ENCODE assay signal across 1 cellular context in the genomic region with DNA sequence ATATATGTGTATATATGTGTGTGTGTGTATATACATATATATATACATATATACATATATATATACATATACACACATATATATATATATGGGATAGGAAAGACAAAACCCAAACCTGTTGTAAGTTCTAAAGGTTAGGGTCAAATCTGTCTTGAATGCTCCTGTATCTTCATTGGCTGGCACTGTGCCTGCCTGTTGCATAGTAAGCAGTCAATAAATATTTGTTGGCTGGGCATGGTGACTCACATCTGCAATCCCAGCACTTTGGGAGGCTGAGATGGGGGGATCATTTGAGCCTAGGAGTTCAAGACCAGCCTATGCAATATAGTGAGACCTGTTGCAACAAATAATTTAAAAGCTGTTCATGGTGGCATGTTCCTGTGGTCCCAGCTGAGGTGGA.
TF ChIP-seq lines count a peak whose summit lies in the region.

No MANE protein-coding gene starts in this region.

TF ChIP-seq in HepG2, 621 proteins besides CTCF, POLR2A, EP300 and RAD21 (continued from another document):
- TF ChIP-seq SIX1 (CRISPR knock-in tag; IDR thresholded peaks at IDR 0.05; ENCODE audit: borderline replicate concordance) (no peak), SOX6 (IDR thresholded peaks at IDR 0.05) (no peak), SOX6 (CRISPR knock-in tag; IDR thresholded peaks at IDR 0.05) (peak; percentile 17; the same call in 1 of the 2 replicates), NFRKB (IDR thresholded peaks at IDR 0.05) (no peak), E2F5 (CRISPR knock-in tag; conservative IDR thresholded peaks at IDR 0.05) (no peak), NFIC (IDR thresholded peaks at IDR 0.05; ENCODE audit: low read length) (no peak), NR2C2 (CRISPR knock-in tag; IDR thresholded peaks at IDR 0.05; ENCODE audit: borderline replicate concordance) (no peak), ZNF33B (CRISPR knock-in tag; IDR thresholded peaks at IDR 0.05) (no peak), HCFC1 (IDR thresholded peaks at IDR 0.05; ENCODE audit: low read depth, low read length) (no peak), CAMTA2 (CRISPR knock-in tag; IDR thresholded peaks at IDR 0.05; ENCODE audit: borderline replicate concordance) (no peak), PHF5A (CRISPR knock-in tag; IDR thresholded peaks at IDR 0.05; ENCODE audit: low read depth, unreplicated experiment) (no peak), FOSL2 (CRISPR knock-in tag; IDR thresholded peaks at IDR 0.05) (peak; percentile 88), ZFP91 (CRISPR knock-in tag; IDR thresholded peaks at IDR 0.05; ENCODE audit: borderline replicate concordance) (no peak), ZNF546 (CRISPR knock-in tag; conservative IDR thresholded peaks at IDR 0.05) (no peak), CEBPG (CRISPR knock-in tag; IDR thresholded peaks at IDR 0.05) (0 out of 2 replicates have a peak, but pooled peaks have one; percentile 3), PCBP1 (IDR thresholded peaks at IDR 0.05; ENCODE audit: borderline replicate concordance, low read depth, low read length) (no peak), KDM3A (CRISPR knock-in tag; IDR thresholded peaks at IDR 0.05; ENCODE audit: low read depth) (no peak), KLF15 (CRISPR knock-in tag; IDR thresholded peaks at IDR 0.05; ENCODE audit: borderline replicate concordance) (no peak), YEATS2 (CRISPR knock-in tag; IDR thresholded peaks at IDR 0.05; ENCODE audit: borderline replicate concordance) (no peak), FOXP1 (IDR thresholded peaks at IDR 0.05) (no peak), FOXP1 (CRISPR knock-in tag; IDR thresholded peaks at IDR 0.05) (peak; percentile 61), TEAD2 (CRISPR knock-in tag; IDR thresholded peaks at IDR 0.05) (no peak), ZNF75D (CRISPR knock-in tag; IDR thresholded peaks at IDR 0.05; ENCODE audit: borderline replicate concordance) (no peak), NR2F6 (IDR thresholded peaks at IDR 0.05) (no peak), NR2F6 (CRISPR knock-in tag; IDR thresholded peaks at IDR 0.05) (no peak), ZNF460 (CRISPR knock-in tag; IDR thresholded peaks at IDR 0.05; ENCODE audit: borderline replicate concordance) (no peak), NR2F1 (CRISPR knock-in tag; IDR thresholded peaks at IDR 0.05) (no peak), ZBTB20 (CRISPR knock-in tag; IDR thresholded peaks at IDR 0.05; ENCODE audit: borderline replicate concordance, low read depth) (no peak), NCOA5 (CRISPR knock-in tag; IDR thresholded peaks at IDR 0.05) (no peak), ZFY (CRISPR knock-in tag; IDR thresholded peaks at IDR 0.05) (no peak), MAFK (conservative IDR thresholded peaks at IDR 0.05 in 1 of 2, IDR thresholded peaks at IDR 0.05 in 1 of 2; ENCODE audit: low read length in 2 of 2) (peak; percentile 2 to 20; a peak in 1 of 4 replicates), HNRNPUL1 (IDR thresholded peaks at IDR 0.05; ENCODE audit: low read depth, low read length) (no peak)
- TF ChIP-seq, protein P1, sequence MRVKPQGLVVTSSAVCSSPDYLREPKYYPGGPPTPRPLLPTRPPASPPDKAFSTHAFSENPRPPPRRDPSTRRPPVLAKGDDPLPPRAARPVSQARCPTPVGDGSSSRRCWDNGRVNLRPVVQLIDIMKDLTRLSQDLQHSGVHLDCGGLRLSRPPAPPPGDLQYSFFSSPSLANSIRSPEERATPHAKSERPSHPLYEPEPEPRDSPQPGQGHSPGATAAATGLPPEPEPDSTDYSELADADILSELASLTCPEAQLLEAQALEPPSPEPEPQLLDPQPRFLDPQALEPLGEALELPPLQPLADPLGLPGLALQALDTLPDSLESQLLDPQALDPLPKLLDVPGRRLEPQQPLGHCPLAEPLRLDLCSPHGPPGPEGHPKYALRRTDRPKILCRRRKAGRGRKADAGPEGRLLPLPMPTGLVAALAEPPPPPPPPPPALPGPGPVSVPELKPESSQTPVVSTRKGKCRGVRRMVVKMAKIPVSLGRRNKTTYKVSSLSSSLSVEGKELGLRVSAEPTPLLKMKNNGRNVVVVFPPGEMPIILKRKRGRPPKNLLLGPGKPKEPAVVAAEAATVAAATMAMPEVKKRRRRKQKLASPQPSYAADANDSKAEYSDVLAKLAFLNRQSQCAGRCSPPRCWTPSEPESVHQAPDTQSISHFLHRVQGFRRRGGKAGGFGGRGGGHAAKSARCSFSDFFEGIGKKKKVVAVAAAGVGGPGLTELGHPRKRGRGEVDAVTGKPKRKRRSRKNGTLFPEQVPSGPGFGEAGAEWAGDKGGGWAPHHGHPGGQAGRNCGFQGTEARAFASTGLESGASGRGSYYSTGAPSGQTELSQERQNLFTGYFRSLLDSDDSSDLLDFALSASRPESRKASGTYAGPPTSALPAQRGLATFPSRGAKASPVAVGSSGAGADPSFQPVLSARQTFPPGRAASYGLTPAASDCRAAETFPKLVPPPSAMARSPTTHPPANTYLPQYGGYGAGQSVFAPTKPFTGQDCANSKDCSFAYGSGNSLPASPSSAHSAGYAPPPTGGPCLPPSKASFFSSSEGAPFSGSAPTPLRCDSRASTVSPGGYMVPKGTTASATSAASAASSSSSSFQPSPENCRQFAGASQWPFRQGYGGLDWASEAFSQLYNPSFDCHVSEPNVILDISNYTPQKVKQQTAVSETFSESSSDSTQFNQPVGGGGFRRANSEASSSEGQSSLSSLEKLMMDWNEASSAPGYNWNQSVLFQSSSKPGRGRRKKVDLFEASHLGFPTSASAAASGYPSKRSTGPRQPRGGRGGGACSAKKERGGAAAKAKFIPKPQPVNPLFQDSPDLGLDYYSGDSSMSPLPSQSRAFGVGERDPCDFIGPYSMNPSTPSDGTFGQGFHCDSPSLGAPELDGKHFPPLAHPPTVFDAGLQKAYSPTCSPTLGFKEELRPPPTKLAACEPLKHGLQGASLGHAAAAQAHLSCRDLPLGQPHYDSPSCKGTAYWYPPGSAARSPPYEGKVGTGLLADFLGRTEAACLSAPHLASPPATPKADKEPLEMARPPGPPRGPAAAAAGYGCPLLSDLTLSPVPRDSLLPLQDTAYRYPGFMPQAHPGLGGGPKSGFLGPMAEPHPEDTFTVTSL (CRISPR knock-in tag; IDR thresholded peaks at IDR 0.05; ENCODE audit: borderline replicate concordance) = 0 out of 2 replicates have a peak, but pooled peaks have one; percentile 28
- TF ChIP-seq, protein P2, sequence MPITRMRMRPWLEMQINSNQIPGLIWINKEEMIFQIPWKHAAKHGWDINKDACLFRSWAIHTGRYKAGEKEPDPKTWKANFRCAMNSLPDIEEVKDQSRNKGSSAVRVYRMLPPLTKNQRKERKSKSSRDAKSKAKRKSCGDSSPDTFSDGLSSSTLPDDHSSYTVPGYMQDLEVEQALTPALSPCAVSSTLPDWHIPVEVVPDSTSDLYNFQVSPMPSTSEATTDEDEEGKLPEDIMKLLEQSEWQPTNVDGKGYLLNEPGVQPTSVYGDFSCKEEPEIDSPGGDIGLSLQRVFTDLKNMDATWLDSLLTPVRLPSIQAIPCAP (CRISPR knock-in tag; IDR thresholded peaks at IDR 0.05; ENCODE audit: low read depth) = no peak
- TF ChIP-seq, protein P3, sequence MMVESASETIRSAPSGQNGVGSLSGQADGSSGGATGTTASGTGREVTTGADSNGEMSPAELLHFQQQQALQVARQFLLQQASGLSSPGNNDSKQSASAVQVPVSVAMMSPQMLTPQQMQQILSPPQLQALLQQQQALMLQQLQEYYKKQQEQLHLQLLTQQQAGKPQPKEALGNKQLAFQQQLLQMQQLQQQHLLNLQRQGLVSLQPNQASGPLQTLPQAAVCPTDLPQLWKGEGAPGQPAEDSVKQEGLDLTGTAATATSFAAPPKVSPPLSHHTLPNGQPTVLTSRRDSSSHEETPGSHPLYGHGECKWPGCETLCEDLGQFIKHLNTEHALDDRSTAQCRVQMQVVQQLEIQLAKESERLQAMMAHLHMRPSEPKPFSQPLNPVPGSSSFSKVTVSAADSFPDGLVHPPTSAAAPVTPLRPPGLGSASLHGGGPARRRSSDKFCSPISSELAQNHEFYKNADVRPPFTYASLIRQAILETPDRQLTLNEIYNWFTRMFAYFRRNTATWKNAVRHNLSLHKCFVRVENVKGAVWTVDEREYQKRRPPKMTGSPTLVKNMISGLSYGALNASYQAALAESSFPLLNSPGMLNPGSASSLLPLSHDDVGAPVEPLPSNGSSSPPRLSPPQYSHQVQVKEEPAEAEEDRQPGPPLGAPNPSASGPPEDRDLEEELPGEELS (CRISPR knock-in tag; IDR thresholded peaks at IDR 0.05) = 0 out of 2 replicates have a peak, but pooled peaks have one; percentile 22
- TF ChIP-seq, protein P4, sequence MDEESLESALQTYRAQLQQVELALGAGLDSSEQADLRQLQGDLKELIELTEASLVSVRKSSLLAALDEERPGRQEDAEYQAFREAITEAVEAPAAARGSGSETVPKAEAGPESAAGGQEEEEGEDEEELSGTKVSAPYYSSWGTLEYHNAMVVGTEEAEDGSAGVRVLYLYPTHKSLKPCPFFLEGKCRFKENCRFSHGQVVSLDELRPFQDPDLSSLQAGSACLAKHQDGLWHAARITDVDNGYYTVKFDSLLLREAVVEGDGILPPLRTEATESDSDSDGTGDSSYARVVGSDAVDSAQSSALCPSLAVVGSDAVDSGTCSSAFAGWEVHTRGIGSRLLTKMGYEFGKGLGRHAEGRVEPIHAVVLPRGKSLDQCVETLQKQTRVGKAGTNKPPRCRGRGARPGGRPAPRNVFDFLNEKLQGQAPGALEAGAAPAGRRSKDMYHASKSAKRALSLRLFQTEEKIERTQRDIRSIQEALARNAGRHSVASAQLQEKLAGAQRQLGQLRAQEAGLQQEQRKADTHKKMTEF (CRISPR knock-in tag; IDR thresholded peaks at IDR 0.05) = no peak
